Comparison of ENCODE assay signal across 8 cellular contexts in genomic region chr2:98269274-98269673, GRCh38.
DNase-seq lines count a peak whose midpoint lies in the region; ATAC-seq and TF ChIP-seq lines count a peak whose summit lies in the region.

No MANE protein-coding gene starts in this region.

- DNase-seq in activated CD4-positive, alpha-beta T cell treated with anti-CD3 and anti-CD28 coated beads for 36 hours, result peak; percentile 20
- no peak for DNase-seq in activated CD4-positive, alpha-beta T cell treated with anti-CD3 and anti-CD28 coated beads for 48 hours
- DNase-seq in LoVo (ENCODE audit: low spot score), result peak; percentile 50
- DNase-seq in iPS DF 19.7 (ENCODE audit: low read depth, low spot score), result peak; percentile 25
- no peak for DNase-seq in suprapubic skin (ENCODE audit: low spot score in 2 of 2)
- DNase-seq in NCI-H128 (lab: John Stamatoyannopoulos, UW; ENCODE audit: unreplicated experiment), result no peak

- H3K36me3 ChIP-seq in suprapubic skin, result no peaks in the 10 kb centered on the region

- H3K9me3 Mint-ChIP-seq in activated CD4-positive, alpha-beta T cell treated with anti-CD3 and anti-CD28 coated beads for 36 hours (ENCODE audit: low read depth), result peaks cover 9% of the 10 kb centered on the region

- H3K9me3 ChIP-seq in suprapubic skin, result no peaks in the 10 kb centered on the region

- TF ChIP-seq EP300 in suprapubic skin (IDR thresholded peaks at IDR 0.05), result no peak

- H3K36me3 Mint-ChIP-seq in activated CD4-positive, alpha-beta T cell treated with anti-CD3 and anti-CD28 coated beads for 36 hours (ENCODE audit: low read depth), result no peaks in the 10 kb centered on the region

- ATAC-seq in activated CD4-positive, alpha-beta T cell treated with anti-CD3 and anti-CD28 coated beads for 36 hours, result peak; percentile 65
- ATAC-seq in GM18867 (IDR thresholded peaks at IDR 0.05; ENCODE audit: unreplicated experiment), result no peak

- H3K27me3 ChIP-seq in suprapubic skin, result no peaks in the 10 kb centered on the region

- no peaks in the 10 kb centered on the region for H3K4me1 ChIP-seq in suprapubic skin

- no peak for TF ChIP-seq POLR2A in suprapubic skin (IDR thresholded peaks at IDR 0.05)

- intact Hi-C loops in activated CD4-positive, alpha-beta T cell treated with anti-CD3 and anti-CD28 coated beads for 36 hours (cut with DNase I, micrococcal nuclease), result loop anchor here (1.0 to 2.0 kb wide), 2 partner anchors 463 to 558 kb away; no protein-coding TSS in a partner anchor

- 29% methylated on average over 2 of the region's 2 CpGs for WGBS in suprapubic skin

- no peaks in the 10 kb centered on the region for H3K4me1 Mint-ChIP-seq in activated CD4-positive, alpha-beta T cell treated with anti-CD3 and anti-CD28 coated beads for 36 hours

- TF ChIP-seq CTCF in WI38 (IDR thresholded peaks at IDR 0.05; ENCODE audit: low read depth, low read length) (peak; percentile 64), suprapubic skin (IDR thresholded peaks at IDR 0.05) (peak; percentile 41 to 71)

- H3K4me3 Mint-ChIP-seq in activated CD4-positive, alpha-beta T cell treated with anti-CD3 and anti-CD28 coated beads for 36 hours, result no peak overlapping the region

- peaks cover under 1% of the 10 kb centered on the region for H3K27me3 Mint-ChIP-seq in activated CD4-positive, alpha-beta T cell treated with anti-CD3 and anti-CD28 coated beads for 36 hours

- no peak overlapping the region for H3K27ac Mint-ChIP-seq in activated CD4-positive, alpha-beta T cell treated with anti-CD3 and anti-CD28 coated beads for 36 hours

- H3K27ac ChIP-seq in suprapubic skin, result no peak overlapping the region

- H3K4me3 ChIP-seq in WI38 (ENCODE audit: low read depth, low read length) (no peak overlapping the region), suprapubic skin (no peak overlapping the region)

- CTCF ChIA-PET in activated CD4-positive, alpha-beta T cell treated with anti-CD3 and anti-CD28 coated beads for 36 hours (lab: Charles Lee), result interaction anchor here (0.5 to 2.0 kb wide), 17 partner anchors 9 to 569 kb away, joined by 3 to 12 read pairs (median 3); no protein-coding TSS in a partner anchor

- POLR2A ChIA-PET in activated CD4-positive, alpha-beta T cell treated with anti-CD3 and anti-CD28 coated beads for 36 hours (lab: Charles Lee), result no interaction called here

Comparison
In these comparisons a context has a peak if more than half of its experiments do, and no peak if none do; other contexts are left out.
1. DNase-seq: peak in activated CD4-positive, alpha-beta T cell treated with anti-CD3 and anti-CD28 coated beads for 36 hours (single experiment), LoVo (single experiment) and iPS DF 19.7 (single experiment); none in activated CD4-positive, alpha-beta T cell treated with anti-CD3 and anti-CD28 coated beads for 48 hours (single experiment), suprapubic skin (0 of 2) and NCI-H128 (single experiment).